Comparison of ENCODE assay signal across 8 cellular contexts in the genomic region with DNA sequence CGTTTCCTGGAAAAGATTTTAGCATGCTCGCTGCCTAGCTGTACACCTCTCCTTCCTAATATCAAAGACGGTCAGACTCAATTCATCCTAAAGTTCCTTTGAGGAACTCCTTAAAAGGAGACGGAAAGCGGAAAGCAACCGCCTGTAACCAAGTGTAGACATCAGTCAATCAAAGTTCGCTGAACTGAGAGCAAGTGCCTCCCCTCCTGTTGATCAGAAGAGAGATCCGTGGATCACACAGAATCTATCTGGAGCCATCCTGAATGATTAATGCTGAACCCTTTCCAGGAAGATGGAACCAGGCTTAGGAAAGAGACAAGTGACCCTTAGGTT. TPM values are rescaled to one million over a fixed set of nuclear protein-coding genes. Genes with fewer than 3 reads are reported as not detected.
DNase-seq lines count a peak whose midpoint lies in the region; ATAC-seq, FAIRE-seq and TF ChIP-seq lines count a peak whose summit lies in the region.

No MANE protein-coding gene starts in this region.

- no peak for TF ChIP-seq EP300 in H1 (IDR thresholded peaks at IDR 0.05; ENCODE audit: borderline replicate concordance in 1 of 2, low read depth in 2 of 2, low read length in 2 of 2)

- H3K79me2 ChIP-seq in SU-DHL-6 (ENCODE audit: insufficient read depth, low read length) (peaks cover 11% of the 10 kb centered on the region), H1 (ENCODE audit: control insufficient read depth in 1 of 2, insufficient read depth in 2 of 2, low read length in 2 of 2) (no peaks in the 10 kb centered on the region; a peak in 1 of 4 replicates)

- H4K5ac ChIP-seq in H1 (ENCODE audit: insufficient read length, low read depth, low read length) = no peak overlapping the region

- H3K9ac ChIP-seq in SU-DHL-6 (ENCODE audit: low read length) (peak overlapping the region; percentile 86), H1 (replicated peaks in 1 of 4; ENCODE audit: extremely low read depth in 1 of 4, low read depth in 3 of 4, low read length in 3 of 4) (peak overlapping the region in 2 of 4 experiments; percentile 38 to 63; a peak in 5 of 7 replicates), mucosa of stomach (ENCODE audit: low read length) (peak overlapping the region; percentile 92)

- no peak for TF ChIP-seq RAD21 in H1 (IDR thresholded peaks at IDR 0.05 in 1 of 2, conservative IDR thresholded peaks at IDR 0.05 in 1 of 2; ENCODE audit: low read depth in 2 of 2, low read length in 2 of 2)

- no peak for FAIRE-seq in H1 (lab: Jason Lieb, UNC)

- no peak overlapping the region for H4K8ac ChIP-seq in H1 (ENCODE audit: extremely low read depth, insufficient read depth, low read length)

- peak overlapping the region; percentile 84 for H3K4me3 ChIP-seq in SU-DHL-6 (ENCODE audit: insufficient read depth, low read length, poor library complexity, severe bottlenecking)
- H3K4me3 ChIP-seq in H1 (ENCODE audit: extremely low read depth in 1 of 4, insufficient read depth in 2 of 4, low read depth in 3 of 4, low read length in 4 of 4) = peak overlapping the region; percentile 91 to 97 (median 92)
- H3K4me3 ChIP-seq in mucosa of stomach (ENCODE audit: low read length) = peak overlapping the region; percentile 67

- H4K91ac ChIP-seq in H1 (replicated peaks; ENCODE audit: insufficient read length, low read length) = no peak overlapping the region

- H3K4me1 ChIP-seq in H1 (replicated peaks in 1 of 4; ENCODE audit: control insufficient read depth in 3 of 4, insufficient read depth in 4 of 4, low read length in 3 of 4) (peaks cover 0 to 5% (median 3%) of the 10 kb centered on the region in 4 experiments; a peak in 3 of 7 replicates), mucosa of stomach (ENCODE audit: control insufficient read depth, insufficient read depth, low read length) (peaks cover 53% of the 10 kb centered on the region)

- H3F3A ChIP-seq in SU-DHL-6 (ENCODE audit: insufficient read depth) = peaks cover 16% of the 10 kb centered on the region; the same call in 1 of the 2 replicates

- H3K27ac ChIP-seq in SU-DHL-6 (ENCODE audit: low read depth, low read length) (peak overlapping the region; percentile 59), H1 (ENCODE audit: low read depth, low read length) (no peak overlapping the region)

- ATAC-seq in HG02973 (IDR thresholded peaks at IDR 0.05; ENCODE audit: unreplicated experiment) = peak; percentile 30

- no peak overlapping the region for H3K14ac ChIP-seq in H1 (ENCODE audit: insufficient read length)

- peak overlapping the region; percentile 60 for H3K56ac ChIP-seq in H1 (replicated peaks; ENCODE audit: insufficient read length, low read depth, low read length)

- H4K20me1 ChIP-seq in SU-DHL-6 (ENCODE audit: low read depth, low read length) = no peaks in the 10 kb centered on the region
- no peaks in the 10 kb centered on the region for H4K20me1 ChIP-seq in H1 (replicated peaks in 1 of 2; ENCODE audit: control insufficient read depth in 1 of 2, insufficient read depth in 2 of 2, low read length in 2 of 2)

- H2BK5ac ChIP-seq in H1 (ENCODE audit: low read depth, low read length) = no peak overlapping the region

- peaks cover 7% of the 10 kb centered on the region for H3K23me2 ChIP-seq in H1 (ENCODE audit: low read depth, low read length)

- H3K27me3 ChIP-seq in SU-DHL-6 (ENCODE audit: low read length) = no peaks in the 10 kb centered on the region
- no peaks in the 10 kb centered on the region for H3K27me3 ChIP-seq in H1 (replicated peaks in 1 of 4; ENCODE audit: control insufficient read depth in 3 of 4, extremely low read depth in 1 of 4, insufficient read depth in 3 of 4, low read length in 3 of 4)
- no peaks in the 10 kb centered on the region for H3K27me3 ChIP-seq in mucosa of stomach (ENCODE audit: control insufficient read depth, insufficient read depth, low read length)

- DNase-seq in NCI-H1694 treated with DMSO at 0.1 percent for 48 hours (lab: John Stamatoyannopoulos, UW) (peak; percentile 43), NCI-H1694 (lab: John Stamatoyannopoulos, UW) (no peak), H1 (ENCODE audit: low read depth in 1 of 2, low spot score in 2 of 2) (no peak), OCI-M2 (lab: John Stamatoyannopoulos, UW; ENCODE audit: unreplicated experiment) (no peak), activated gamma-delta T cell (lab: John Stamatoyannopoulos, UW) (no peak)

- TF ChIP-seq POLR2A in H1 (IDR thresholded peaks at IDR 0.05; ENCODE audit: control extremely low read depth in 1 of 2, low read depth in 2 of 2, low read length in 2 of 2) = no peak

- 0 out of 2 replicates have a peak, but pooled peaks cover 3% of the 10 kb centered on the region for H3K79me1 ChIP-seq in H1 (ENCODE audit: low read depth, low read length)

- no peak overlapping the region for H2AK5ac ChIP-seq in H1 (ENCODE audit: low read depth, low read length)

- TF ChIP-seq CTCF in SU-DHL-6 (IDR thresholded peaks at IDR 0.05; ENCODE audit: insufficient read depth, low read length, poor library complexity, severe bottlenecking) (no peak), H1 (IDR thresholded peaks at IDR 0.05; ENCODE audit: control extremely low read depth in 1 of 3, insufficient read depth in 1 of 3, low read depth in 1 of 3, low read length in 3 of 3) (no peak)

- no peak overlapping the region for H2BK20ac ChIP-seq in H1 (ENCODE audit: low read length)

- peak overlapping the region; percentile 97 for H3K4me2 ChIP-seq in SU-DHL-6 (ENCODE audit: low read depth, low read length, poor library complexity, severe bottlenecking)
- H3K4me2 ChIP-seq in H1 (ENCODE audit: insufficient read depth in 1 of 2, low read depth in 2 of 2, low read length in 2 of 2) = peak overlapping the region; percentile 68 to 81

- 0 out of 2 replicates have a peak overlapping the region, but pooled peaks have one; percentile 5 for H2BK15ac ChIP-seq in H1 (ENCODE audit: low read length)

- no peaks in the 10 kb centered on the region for H3K9me3 ChIP-seq in SU-DHL-6 (ENCODE audit: insufficient read depth, low read length)
- no peaks in the 10 kb centered on the region for H3K9me3 ChIP-seq in H1 (ENCODE audit: insufficient read depth in 2 of 2, low read depth in 1 of 2, low read length in 1 of 2)
- no peaks in the 10 kb centered on the region for H3K9me3 ChIP-seq in mucosa of stomach (ENCODE audit: control insufficient read depth, low read length)

- WGBS in H1 (ENCODE audit: extremely low coverage in 1 of 2, insufficient coverage in 1 of 2, insufficient read length in 1 of 2, insufficient replicate concordance in 2 of 2, low coverage in 1 of 2, low lambda C conversion rate in 2 of 2, missing lambda C conversion rate in 1 of 2), 2 experiments = 5% methylated on average over 8 of the region's 8 CpGs; no CpG with 5 or more reads in 1 of the 2 experiments

- H3K4ac ChIP-seq in H1 (replicated peaks; ENCODE audit: insufficient read length, low read depth, low read length) = no peak overlapping the region

- H2BK12ac ChIP-seq in H1 (ENCODE audit: low read depth, low read length) = no peak overlapping the region

- no peak overlapping the region for H3K18ac ChIP-seq in H1 (ENCODE audit: extremely low read depth, low read length)

- CTCF ChIA-PET in H1 (lab: Charles Lee; ENCODE audit: partially characterized antibody) = interaction anchor here (0.9 to 3.7 kb wide), 5 partner anchors 11 to 195 kb away, joined by 3 to 35 read pairs (median 9); a partner anchor contains a TSS

- no peak overlapping the region for H3K23ac ChIP-seq in H1 (ENCODE audit: insufficient read length)

- H3K36me3 ChIP-seq in SU-DHL-6 (ENCODE audit: low read length) (no peaks in the 10 kb centered on the region), H1 (ENCODE audit: control insufficient read depth in 2 of 4, insufficient read depth in 4 of 4, low read length in 3 of 4) (no peaks in the 10 kb centered on the region), mucosa of stomach (ENCODE audit: control insufficient read depth, insufficient read depth, low read length) (no peaks in the 10 kb centered on the region)

- POLR2A ChIA-PET in H1 (lab: Charles Lee; ENCODE audit: partially characterized antibody) = interaction anchor here (0.7 to 3.4 kb wide), 11 partner anchors 9 to 198 kb away, joined by 3 to 23 read pairs (median 3); a partner anchor contains a TSS

- H2BK120ac ChIP-seq in H1 (replicated peaks; ENCODE audit: low read depth, low read length) = no peak overlapping the region

- H3K9me2 ChIP-seq in SU-DHL-6 (replicated peaks; ENCODE audit: insufficient read depth, low read length) = no peaks in the 10 kb centered on the region

- H2AFZ ChIP-seq in SU-DHL-6 (ENCODE audit: low read depth, low read length, severe bottlenecking) (peak overlapping the region; percentile 95), H1 (ENCODE audit: low read length) (peak overlapping the region; percentile 37)

RNA-seq across cellular contexts. Expression of a gene that starts 0.5 kb away (rescaled TPM):
- 9.6 and 10.7 TPM in 2 replicates for total RNA-seq in H1 (2021; fragmentation: NEBNext Ultra II Directional; extraction: Animal tissue kit (Norgen Biotek cat#: 25700))
- polyA plus RNA-seq in H1 (2011; rRNA removed) = 6.9 and 8.7 TPM in 2 replicates
- polyA plus RNA-seq in H1 (2011; cell fraction: cytosol; rRNA removed) = 6.0 TPM
- 30.3 TPM for polyA plus RNA-seq in H1 (2011; cell fraction: nucleus; rRNA removed)
- 8.0 to 12.1 TPM (median 9.1 TPM) in 4 replicates for polyA plus RNA-seq in H1 (2012, experiment 1 of 2)
- polyA plus RNA-seq in H1 (2012, experiment 2 of 2) = 6.2 TPM
- polyA plus RNA-seq in H1 (2013, experiment 1 of 2) = 8.6 TPM
- 7.6 TPM for polyA plus RNA-seq in H1 (2013, experiment 2 of 2)
- polyA minus RNA-seq in H1 (2011; rRNA and poly(A)+ RNA removed) = 23.1 and 35.5 TPM in 2 replicates
- polyA minus RNA-seq in H1 (2011; cell fraction: cytosol; rRNA and poly(A)+ RNA removed) = 9.6 TPM
- polyA minus RNA-seq in H1 (2011; cell fraction: nucleus; rRNA and poly(A)+ RNA removed) = 21.5 TPM

RNA-seq across cellular contexts. Expression of a gene that starts 22.2 kb away (rescaled TPM):
- total RNA-seq in H1 (2021; fragmentation: NEBNext Ultra II Directional; extraction: Animal tissue kit (Norgen Biotek cat#: 25700)) = 0.11 TPM in 1 of 2 replicates, not detected in the other
- 0.17 and 0.20 TPM in 2 replicates for polyA plus RNA-seq in H1 (2011; rRNA removed)
- polyA plus RNA-seq in H1 (2011; cell fraction: cytosol; rRNA removed) = 0.13 TPM
- 0.53 TPM for polyA plus RNA-seq in H1 (2011; cell fraction: nucleus; rRNA removed)
- polyA plus RNA-seq in H1 (2012, experiment 1 of 2) = 0.14 to 0.21 TPM (median 0.18 TPM) in 4 replicates
- 0.04 TPM for polyA plus RNA-seq in H1 (2012, experiment 2 of 2)
- 0.02 TPM for polyA plus RNA-seq in H1 (2013, experiment 1 of 2)
- 0.04 TPM for polyA plus RNA-seq in H1 (2013, experiment 2 of 2)
- polyA minus RNA-seq in H1 (2011; rRNA and poly(A)+ RNA removed) = 0.44 and 0.63 TPM in 2 replicates
- 0.22 TPM for polyA minus RNA-seq in H1 (2011; cell fraction: cytosol; rRNA and poly(A)+ RNA removed)
- 0.20 TPM for polyA minus RNA-seq in H1 (2011; cell fraction: nucleus; rRNA and poly(A)+ RNA removed)

RNA-seq across cellular contexts. Expression of a gene that starts 40.9 kb away (rescaled TPM):
- 34.4 and 42.3 TPM in 2 replicates for total RNA-seq in H1 (2021; fragmentation: NEBNext Ultra II Directional; extraction: Animal tissue kit (Norgen Biotek cat#: 25700))
- polyA plus RNA-seq in H1 (2011; rRNA removed) = 78.6 and 89.5 TPM in 2 replicates
- 81.4 TPM for polyA plus RNA-seq in H1 (2011; cell fraction: cytosol; rRNA removed)
- 102 TPM for polyA plus RNA-seq in H1 (2011; cell fraction: nucleus; rRNA removed)
- 37.4 to 45.8 TPM (median 40.8 TPM) in 4 replicates for polyA plus RNA-seq in H1 (2012, experiment 1 of 2)
- 15.9 TPM for polyA plus RNA-seq in H1 (2012, experiment 2 of 2)
- 24.0 TPM for polyA plus RNA-seq in H1 (2013, experiment 1 of 2)
- 22.1 TPM for polyA plus RNA-seq in H1 (2013, experiment 2 of 2)
- 54.5 and 58.5 TPM in 2 replicates for polyA minus RNA-seq in H1 (2011; rRNA and poly(A)+ RNA removed)
- 28.7 TPM for polyA minus RNA-seq in H1 (2011; cell fraction: cytosol; rRNA and poly(A)+ RNA removed)
- polyA minus RNA-seq in H1 (2011; cell fraction: nucleus; rRNA and poly(A)+ RNA removed) = 83.8 TPM

RNA-seq across cellular contexts. Expression of a gene that starts 41.3 kb away (rescaled TPM):
- 384 and 404 TPM in 2 replicates for total RNA-seq in H1 (2021; fragmentation: NEBNext Ultra II Directional; extraction: Animal tissue kit (Norgen Biotek cat#: 25700))
- polyA plus RNA-seq in H1 (2011; rRNA removed) = 663 and 700 TPM in 2 replicates
- polyA plus RNA-seq in H1 (2011; cell fraction: cytosol; rRNA removed) = 569 TPM
- polyA plus RNA-seq in H1 (2011; cell fraction: nucleus; rRNA removed) = 419 TPM
- 386 to 452 TPM (median 414 TPM) in 4 replicates for polyA plus RNA-seq in H1 (2012, experiment 1 of 2)
- 452 TPM for polyA plus RNA-seq in H1 (2012, experiment 2 of 2)
- polyA plus RNA-seq in H1 (2013, experiment 1 of 2) = 438 TPM
- 437 TPM for polyA plus RNA-seq in H1 (2013, experiment 2 of 2)
- polyA minus RNA-seq in H1 (2011; rRNA and poly(A)+ RNA removed) = 469 and 561 TPM in 2 replicates
- polyA minus RNA-seq in H1 (2011; cell fraction: cytosol; rRNA and poly(A)+ RNA removed) = 148 TPM
- polyA minus RNA-seq in H1 (2011; cell fraction: nucleus; rRNA and poly(A)+ RNA removed) = 103 TPM

RNA-seq across cellular contexts. Expression of a gene that starts 47.5 kb away (rescaled TPM):
- 29.5 and 33.4 TPM in 2 replicates for total RNA-seq in H1 (2021; fragmentation: NEBNext Ultra II Directional; extraction: Animal tissue kit (Norgen Biotek cat#: 25700))
- polyA plus RNA-seq in H1 (2011; rRNA removed) = 60.0 and 67.7 TPM in 2 replicates
- polyA plus RNA-seq in H1 (2011; cell fraction: cytosol; rRNA removed) = 51.0 TPM
- 132 TPM for polyA plus RNA-seq in H1 (2011; cell fraction: nucleus; rRNA removed)
- polyA plus RNA-seq in H1 (2012, experiment 1 of 2) = 32.7 to 41.6 TPM (median 39.1 TPM) in 4 replicates
- 45.8 TPM for polyA plus RNA-seq in H1 (2012, experiment 2 of 2)
- 30.9 TPM for polyA plus RNA-seq in H1 (2013, experiment 1 of 2)
- polyA plus RNA-seq in H1 (2013, experiment 2 of 2) = 29.3 TPM
- 45.7 and 46.2 TPM in 2 replicates for polyA minus RNA-seq in H1 (2011; rRNA and poly(A)+ RNA removed)
- 16.5 TPM for polyA minus RNA-seq in H1 (2011; cell fraction: cytosol; rRNA and poly(A)+ RNA removed)
- polyA minus RNA-seq in H1 (2011; cell fraction: nucleus; rRNA and poly(A)+ RNA removed) = 41.4 TPM
